In the genomic region with DNA sequence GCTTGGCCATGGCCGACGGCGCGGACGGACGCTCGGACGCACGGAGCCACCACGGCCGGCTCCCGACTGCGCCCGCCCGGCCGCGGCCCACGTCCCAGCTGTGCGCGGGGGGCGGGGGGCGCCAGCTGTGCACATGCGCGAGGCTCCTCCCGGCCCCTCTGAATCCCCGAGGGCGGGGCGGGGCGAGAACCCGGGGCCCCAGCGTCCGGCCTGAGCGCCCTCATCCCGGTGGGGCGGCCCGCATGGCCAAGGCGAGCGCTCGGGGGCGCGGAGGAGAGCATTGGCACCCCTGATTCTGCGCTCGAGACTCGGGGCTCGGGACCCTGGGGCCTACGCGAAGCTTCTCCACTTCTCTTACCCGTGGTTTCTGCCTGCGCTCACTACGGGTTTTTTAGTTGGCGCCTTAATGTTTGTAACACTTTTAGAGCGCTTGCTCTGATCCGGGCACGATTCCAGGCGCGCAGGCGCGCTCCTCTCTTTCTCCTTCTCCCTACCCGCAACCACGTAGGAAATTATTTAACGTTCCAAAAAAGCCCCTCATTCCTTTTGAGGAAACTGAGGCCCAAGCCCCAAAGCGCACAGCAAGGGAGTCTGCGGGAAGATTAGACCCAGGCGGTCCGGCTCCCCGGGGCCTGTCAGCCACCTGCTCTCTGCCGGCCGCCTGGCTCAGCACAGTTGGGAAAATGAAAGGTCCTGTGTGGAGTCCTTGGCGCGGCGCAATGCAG, we compare ENCODE assay signal across 9 cellular contexts. TPM values are rescaled to one million over a fixed set of nuclear protein-coding genes. Genes with fewer than 3 reads are reported as not detected.
DNase-seq lines count a peak whose midpoint lies in the region; ATAC-seq, FAIRE-seq and TF ChIP-seq lines count a peak whose summit lies in the region.
"Had no signal": no experiment of that assay in that cellular context is flagged by ENCODE, and none has a peak within 500 bp of the region (broad histone marks: within the 10 kb centered on the region; RNA-seq: fewer than 3 reads in every experiment).

A gene with protein sequence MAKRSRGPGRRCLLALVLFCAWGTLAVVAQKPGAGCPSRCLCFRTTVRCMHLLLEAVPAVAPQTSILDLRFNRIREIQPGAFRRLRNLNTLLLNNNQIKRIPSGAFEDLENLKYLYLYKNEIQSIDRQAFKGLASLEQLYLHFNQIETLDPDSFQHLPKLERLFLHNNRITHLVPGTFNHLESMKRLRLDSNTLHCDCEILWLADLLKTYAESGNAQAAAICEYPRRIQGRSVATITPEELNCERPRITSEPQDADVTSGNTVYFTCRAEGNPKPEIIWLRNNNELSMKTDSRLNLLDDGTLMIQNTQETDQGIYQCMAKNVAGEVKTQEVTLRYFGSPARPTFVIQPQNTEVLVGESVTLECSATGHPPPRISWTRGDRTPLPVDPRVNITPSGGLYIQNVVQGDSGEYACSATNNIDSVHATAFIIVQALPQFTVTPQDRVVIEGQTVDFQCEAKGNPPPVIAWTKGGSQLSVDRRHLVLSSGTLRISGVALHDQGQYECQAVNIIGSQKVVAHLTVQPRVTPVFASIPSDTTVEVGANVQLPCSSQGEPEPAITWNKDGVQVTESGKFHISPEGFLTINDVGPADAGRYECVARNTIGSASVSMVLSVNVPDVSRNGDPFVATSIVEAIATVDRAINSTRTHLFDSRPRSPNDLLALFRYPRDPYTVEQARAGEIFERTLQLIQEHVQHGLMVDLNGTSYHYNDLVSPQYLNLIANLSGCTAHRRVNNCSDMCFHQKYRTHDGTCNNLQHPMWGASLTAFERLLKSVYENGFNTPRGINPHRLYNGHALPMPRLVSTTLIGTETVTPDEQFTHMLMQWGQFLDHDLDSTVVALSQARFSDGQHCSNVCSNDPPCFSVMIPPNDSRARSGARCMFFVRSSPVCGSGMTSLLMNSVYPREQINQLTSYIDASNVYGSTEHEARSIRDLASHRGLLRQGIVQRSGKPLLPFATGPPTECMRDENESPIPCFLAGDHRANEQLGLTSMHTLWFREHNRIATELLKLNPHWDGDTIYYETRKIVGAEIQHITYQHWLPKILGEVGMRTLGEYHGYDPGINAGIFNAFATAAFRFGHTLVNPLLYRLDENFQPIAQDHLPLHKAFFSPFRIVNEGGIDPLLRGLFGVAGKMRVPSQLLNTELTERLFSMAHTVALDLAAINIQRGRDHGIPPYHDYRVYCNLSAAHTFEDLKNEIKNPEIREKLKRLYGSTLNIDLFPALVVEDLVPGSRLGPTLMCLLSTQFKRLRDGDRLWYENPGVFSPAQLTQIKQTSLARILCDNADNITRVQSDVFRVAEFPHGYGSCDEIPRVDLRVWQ (N-terminal part only) (minus strand): TSS at position 70 of the 725 bp plus-strand sequence. CDS start 60 bp downstream, at position 10.

- no peak for TF ChIP-seq RAD21 in A549 (conservative IDR thresholded peaks at IDR 0.05 in 1 of 2, IDR thresholded peaks at IDR 0.05 in 1 of 2)

- no peak for TF ChIP-seq CTCF in A549 (IDR thresholded peaks at IDR 0.05)
- peak in 1 of 4 experiments; percentile 13 for TF ChIP-seq CTCF in sigmoid colon (IDR thresholded peaks at IDR 0.05)

- H3K9me3 ChIP-seq in A549 (no peaks in the 10 kb centered on the region), HUES48 (ENCODE audit: control insufficient read depth, insufficient read depth, low read length) (no peaks in the 10 kb centered on the region), sigmoid colon (no peaks in the 10 kb centered on the region)

- H3K4me3 ChIP-seq in A549 = peak within 1 kb of the TSS; percentile 59
- H3K4me3 ChIP-seq in HUES48 (ENCODE audit: low read depth, low read length) = peak within 1 kb of the TSS; percentile 91
- peak within 1 kb of the TSS; percentile 73 for H3K4me3 ChIP-seq in iPS-11a (ENCODE audit: low read depth, low read length)
- peak within 1 kb of the TSS; percentile 62 to 87 (median 76) for H3K4me3 ChIP-seq in sigmoid colon
- H3K4me3 ChIP-seq: GM12878 had no signal

- CTCF ChIA-PET in A549 (lab: Yijun Ruan, JAX) = no interaction called here

- ATAC-seq in A549 = 0 out of 6 replicates have a peak, but pooled peaks of 1 of the 2 experiments have one; percentile 9
- no peak for ATAC-seq in HG03045 (IDR thresholded peaks at IDR 0.05; ENCODE audit: unreplicated experiment)
- ATAC-seq in GM19023 (IDR thresholded peaks at IDR 0.05; ENCODE audit: unreplicated experiment) = no peak
- no peak for ATAC-seq in HG02678 (IDR thresholded peaks at IDR 0.05; ENCODE audit: unreplicated experiment)
- ATAC-seq: GM12878 had no signal

- no peak for FAIRE-seq in A549 (lab: Jason Lieb, UNC)
- FAIRE-seq: GM12878 had no signal

- no peak; the same call in 1 of the 2 replicates for TF ChIP-seq POLR2A in A549 (IDR thresholded peaks at IDR 0.05; ENCODE audit: low read length)
- TF ChIP-seq POLR2A in sigmoid colon (IDR thresholded peaks at IDR 0.05) = peak in 1 of 2 donors; percentile 17

- H3K36me3 ChIP-seq in HUES48 (ENCODE audit: control insufficient read depth, insufficient read depth, low read length) (no peaks in the 10 kb centered on the region), sigmoid colon (no peaks in the 10 kb centered on the region)

- H3K9ac ChIP-seq in HUES48 (ENCODE audit: low read depth, low read length) = peak within 1 kb of the TSS; percentile 69; the same call in 1 of the 2 replicates

- intact Hi-C loops in sigmoid colon (cut with DNase I) = loop anchor here (1.0 to 5.0 kb wide), 3 partner anchors 73 to 192 kb away; no protein-coding TSS in a partner anchor

- peak within 1 kb of the TSS; percentile 89 for H3K4me2 ChIP-seq in A549

- peaks cover 38% of the 10 kb centered on the region for H3K27me3 ChIP-seq in HUES48 (ENCODE audit: control insufficient read depth, insufficient read depth, low read length)
- H3K27me3 ChIP-seq in sigmoid colon = no peaks in the 10 kb centered on the region

- H3K27ac ChIP-seq in A549 = peak within 1 kb of the TSS; percentile 65 to 82
- H3K27ac ChIP-seq in HUES48 (ENCODE audit: low read depth, low read length) = peak within 1 kb of the TSS; percentile 82
- H3K27ac ChIP-seq in sigmoid colon = peak within 1 kb of the TSS; percentile 96 to 100 (median 99)

- no peak for DNase-seq in A549 (ENCODE audit: low read depth in 1 of 2, low spot score in 1 of 2)
- peak; percentile 28 for DNase-seq in amniotic stem cell (lab: John Stamatoyannopoulos, UW)
- peak; percentile 89 for DNase-seq in sigmoid colon

- WGBS in A549 (ENCODE audit: missing lambda C conversion rate) = 23% methylated on average over 40 of the region's 71 CpGs
- WGBS in sigmoid colon, 2 donors = 2% methylated on average over 71 of the region's 71 CpGs

- TF ChIP-seq EP300 in A549 (IDR thresholded peaks at IDR 0.05) (no peak), sigmoid colon (IDR thresholded peaks at IDR 0.05) (no peak)

- POLR2A ChIA-PET in A549 (lab: Yijun Ruan, JAX) = no interaction called here

- peaks cover 11% of the 10 kb centered on the region; the same call in 1 of the 3 replicates for H3K4me1 ChIP-seq in A549
- H3K4me1 ChIP-seq in HUES48 (ENCODE audit: control insufficient read depth, insufficient read depth, low read length) = peaks cover 25% of the 10 kb centered on the region
- peaks cover 0 to 48% (median 35%) of the 10 kb centered on the region in 4 donors for H3K4me1 ChIP-seq in sigmoid colon

TF ChIP-seq in A549, 52 proteins besides CTCF, POLR2A, EP300 and RAD21:
- no peak for TF ChIP-seq FOSB (CRISPR knock-in tag; IDR thresholded peaks at IDR 0.05)
- peak; percentile 83; the same call in 1 of the 2 replicates for TF ChIP-seq HDAC2 (IDR thresholded peaks at IDR 0.05)
TF ChIP-seq in A549: peak in this region for 1.

RNA-seq across cellular contexts. Expression of the gene that starts here (rescaled TPM):
- 3.7 and 5.3 TPM in 2 replicates for polyA plus RNA-seq in A549 (2011; rRNA removed)
- polyA plus RNA-seq in A549 (2012; cell fraction: cytosol; rRNA removed) = 3.5 and 3.6 TPM in 2 replicates
- 13.1 and 14.0 TPM in 2 replicates for polyA plus RNA-seq in A549 (2012; cell fraction: nucleus; rRNA removed)
- polyA plus RNA-seq in A549 (2017; fragmentation: RNase III; extraction: RNeasy Plus Mini Kit Qiagen cat#74134 plus additional on column Dnase treatment) = 5.5 to 8.9 TPM (median 7.3 TPM) in 3 replicates
- 3.3 and 4.9 TPM in 2 replicates for polyA minus RNA-seq in A549 (2011; rRNA and poly(A)+ RNA removed)
- 100 to 1,000 TPM in 1 of 4 donors, 10 to 100 TPM in 3; 34.4 to 126 (median 48.3) TPM for total RNA-seq in sigmoid colon
- polyA plus RNA-seq in sigmoid colon = 10 to 100 TPM in 1 of 3 donors, 1 to 10 TPM in 2; 1.2 to 13.6 (median 1.8) TPM

Comparison
In these comparisons a context has a peak if more than half of its experiments do, and no peak if none do; other contexts are left out.
1. DNase-seq: peak in amniotic stem cell (single experiment) and sigmoid colon (single experiment); none in A549 (0 of 2).
2. Peak in every context shown above with its lines, with median percentiles within 50 percentile points of each other: H3K27ac ChIP-seq and H3K4me3 ChIP-seq.